ENCODE assay signal across 21 cellular contexts in genomic region chr7:151327022-151327421, GRCh38.
"Had no signal": no experiment of that assay in that cellular context is flagged by ENCODE, and none has a peak within 500 bp of the region (broad histone marks: within the 10 kb centered on the region; RNA-seq: fewer than 3 reads in every experiment).

No MANE protein-coding gene starts in this region.

- H3K4me3 ChIP-seq: colonic mucosa, esophagus squamous epithelium, gastrocnemius medialis, heart right ventricle, left ventricle myocardium inferior, lower lobe of right lung, mucosa of descending colon had no signal

- ATAC-seq: effector memory CD8-positive, alpha-beta T cell; esophagus mucosa; gastrocnemius medialis; heart right ventricle; left colon; lower lobe of right lung; mucosa of descending colon had no signal

- H3K36me3 ChIP-seq: colonic mucosa, esophagus squamous epithelium, gastrocnemius medialis, heart right ventricle, left ventricle myocardium inferior, lower lobe of right lung had no signal

- DNase-seq: colonic mucosa; cortex of kidney; effector CD8-positive, alpha-beta T cell; effector memory CD8-positive, alpha-beta T cell; endodermal cell; erythroblast; esophagus squamous epithelium; foreskin melanocyte; gastrocnemius medialis; glutamatergic neuron; head of caudate nucleus; heart right ventricle; hippocampal formation; kidney; left colon; left ventricle myocardium inferior; lower lobe of right lung; mucosa of descending colon; naive B cell had no signal

- H3K27ac ChIP-seq: colonic mucosa, epithelial cell of prostate, esophagus squamous epithelium, gastrocnemius medialis, heart right ventricle, left ventricle myocardium inferior, lower lobe of right lung had no signal

- H3K27me3 ChIP-seq: colonic mucosa, esophagus squamous epithelium, gastrocnemius medialis, heart right ventricle had no signal

- H3K4me1 ChIP-seq: colonic mucosa, esophagus squamous epithelium, gastrocnemius medialis, heart right ventricle, left ventricle myocardium inferior, lower lobe of right lung had no signal

- H3K9me3 ChIP-seq: colonic mucosa, esophagus squamous epithelium, gastrocnemius medialis, heart right ventricle, left ventricle myocardium inferior, lower lobe of right lung, mucosa of descending colon had no signal
